23 cellular contexts compared by ENCODE assay signal in the genomic region with DNA sequence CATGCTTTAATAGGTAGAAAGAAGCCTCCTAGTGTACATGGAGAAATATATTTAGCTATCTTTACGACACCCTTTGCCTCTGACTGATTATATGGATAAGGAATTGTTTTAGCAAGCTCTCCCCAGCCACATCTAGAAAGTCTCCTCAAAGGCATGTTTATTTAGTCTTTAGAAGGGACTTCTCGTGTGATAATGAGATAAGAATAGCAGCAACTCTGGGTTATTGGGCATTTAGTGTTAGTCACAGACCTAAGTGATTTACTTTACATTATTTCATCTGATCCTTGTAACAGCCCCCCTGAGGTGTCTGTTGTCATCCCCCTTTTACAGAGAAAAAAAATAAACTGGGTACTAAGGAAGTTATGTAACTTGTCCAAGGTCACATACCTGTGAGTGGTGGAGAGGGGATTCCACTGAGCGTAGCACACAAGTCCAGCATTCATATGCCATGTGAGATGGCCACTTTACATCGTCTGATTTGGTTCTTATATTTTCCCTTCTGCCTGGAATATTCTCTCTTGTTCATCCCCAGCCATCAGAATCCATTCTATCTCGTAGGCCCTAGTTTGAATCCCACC.
"Had no signal": no experiment of that assay in that cellular context is flagged by ENCODE, and none has a peak within 500 bp of the region (broad histone marks: within the 10 kb centered on the region; RNA-seq: fewer than 3 reads in every experiment).

No MANE protein-coding gene starts in this region.

- H3K36me3 ChIP-seq: MG63, Peyer's patch, SJSA1 had no signal

- H3K27ac ChIP-seq: PC-9, Peyer's patch, SJSA1, SK-N-MC had no signal

- DNase-seq: Karpas-422, KBM-7, MG63, NCI-H1092, NCI-H1105 treated with DMSO at 0.1 percent for 48 hours, NCI-H1417 treated with DMSO at 0.1 percent for 48 hours, NCI-H146, NCI-H1694 treated with DMSO at 0.1 percent for 48 hours, NCI-H2029, NCI-H2081 treated with DMSO at 0.1 percent for 48 hours, NCI-H2171, NCI-H226, NCI-H446, NCI-H510A, NCI-H524 treated with DMSO at 0.1 percent for 48 hours, NCI-H774, PC-9, Peyer's patch, Right ventricle myocardium superior, RPMI8226, SIG-M5 had no signal

- H3K4me1 ChIP-seq: Peyer's patch had no signal

- H3K9me3 ChIP-seq: MG63, Peyer's patch, SJSA1 had no signal

- H3K27me3 ChIP-seq: MG63, Peyer's patch, SJSA1 had no signal

- H3K4me3 ChIP-seq: MG63, PC-9, Peyer's patch, SJSA1, SK-N-MC had no signal
